30 cellular contexts compared by ENCODE assay signal in genomic region chr16:46811682-46812081, GRCh38.
"Had no signal": no experiment of that assay in that cellular context is flagged by ENCODE, and none has a peak within 500 bp of the region (broad histone marks: within the 10 kb centered on the region; RNA-seq: fewer than 3 reads in every experiment).

No MANE protein-coding gene starts in this region.

- H3K4me2 ChIP-seq: hepatocyte had no signal

- H3K9me3 Mint-ChIP-seq: neural crest cell; stimulated activated effector memory CD8-positive, alpha-beta T cell treated with anti-CD3 and anti-CD28 coated beads, Interleukin-12 subunit alpha, Interleukin-12 subunit beta, amount 100 ng/mL, for 72 hours had no signal

- H2AFZ ChIP-seq: hepatocyte had no signal

- H3K4me1 ChIP-seq: prostate gland, thyroid gland, upper lobe of right lung had no signal

- H3K27ac Mint-ChIP-seq: naive thymus-derived CD8-positive, alpha-beta T cell; nephron; stimulated activated effector memory CD8-positive, alpha-beta T cell treated with anti-CD3 and anti-CD28 coated beads, Interleukin-12 subunit alpha, Interleukin-12 subunit beta, amount 100 ng/mL, for 72 hours had no signal

- H3K4me3 Mint-ChIP-seq: naive thymus-derived CD8-positive, alpha-beta T cell; nephron; neural crest cell; stimulated activated effector memory CD8-positive, alpha-beta T cell treated with anti-CD3 and anti-CD28 coated beads, Interleukin-12 subunit alpha, Interleukin-12 subunit beta, amount 100 ng/mL, for 72 hours had no signal

- H3K36me3 ChIP-seq: left ventricle myocardium inferior, pancreas, prostate gland, thyroid gland, upper lobe of right lung had no signal

- H3K27me3 Mint-ChIP-seq: naive thymus-derived CD8-positive, alpha-beta T cell had no signal

- ATAC-seq: heart right ventricle; naive thymus-derived CD8-positive, alpha-beta T cell; pancreas; right cardiac atrium; sciatic nerve; stimulated activated effector memory CD8-positive, alpha-beta T cell treated with anti-CD3 and anti-CD28 coated beads, Interleukin-12 subunit alpha, Interleukin-12 subunit beta, amount 100 ng/mL, for 72 hours; upper lobe of right lung had no signal

- H3K27me3 ChIP-seq: heart right ventricle, hepatocyte, pancreas, stomach, testis, thyroid gland, transverse colon, upper lobe of right lung had no signal

- H3K4me1 Mint-ChIP-seq: neural crest cell had no signal

- DNase-seq: heart right ventricle; islet precursor cell; left ventricle myocardium inferior; mesendoderm; midbrain; naive thymus-derived CD8-positive, alpha-beta T cell; nucleus accumbens; pancreas; posterior cingulate gyrus; retina; right cardiac atrium; stimulated activated CD4-positive, alpha-beta T cell treated with anti-CD3 and anti-CD28 coated beads, Interleukin-12 subunit alpha, Interleukin-12 subunit beta, amount 100 ng/mL, for 4 hours; stimulated activated CD4-positive, alpha-beta T cell treated with anti-CD3 and anti-CD28 coated beads, Interleukin-15, amount 100 ng/mL, for 24 hours; stimulated activated CD4-positive, alpha-beta T cell treated with anti-CD3 and anti-CD28 coated beads, Interleukin-2, amount 100 ng/mL, for 24 hours; stimulated activated CD4-positive, alpha-beta T cell treated with anti-CD3 and anti-CD28 coated beads, Interleukin-4, amount 100 ng/mL, for 1 hour; stimulated activated naive CD4-positive, alpha-beta T cell; stomach; testis; thyroid gland; transverse colon; upper lobe of right lung had no signal

- H3K4me3 ChIP-seq: heart right ventricle, hepatocyte, left ventricle myocardium inferior, lung, pancreas, prostate gland, skin epidermis, stomach, testis, thyroid gland, transverse colon, upper lobe of right lung had no signal

- FAIRE-seq: pancreas, urothelium cell line had no signal

- H3K27ac ChIP-seq: heart right ventricle, hepatocyte, left ventricle myocardium inferior, pancreas, prostate gland, skin epidermis, stomach, testis, thyroid gland, transverse colon, upper lobe of right lung had no signal

- H3K9me3 ChIP-seq: pancreas, prostate gland, stomach, testis, thyroid gland, transverse colon, upper lobe of right lung had no signal
